In the genomic region with DNA sequence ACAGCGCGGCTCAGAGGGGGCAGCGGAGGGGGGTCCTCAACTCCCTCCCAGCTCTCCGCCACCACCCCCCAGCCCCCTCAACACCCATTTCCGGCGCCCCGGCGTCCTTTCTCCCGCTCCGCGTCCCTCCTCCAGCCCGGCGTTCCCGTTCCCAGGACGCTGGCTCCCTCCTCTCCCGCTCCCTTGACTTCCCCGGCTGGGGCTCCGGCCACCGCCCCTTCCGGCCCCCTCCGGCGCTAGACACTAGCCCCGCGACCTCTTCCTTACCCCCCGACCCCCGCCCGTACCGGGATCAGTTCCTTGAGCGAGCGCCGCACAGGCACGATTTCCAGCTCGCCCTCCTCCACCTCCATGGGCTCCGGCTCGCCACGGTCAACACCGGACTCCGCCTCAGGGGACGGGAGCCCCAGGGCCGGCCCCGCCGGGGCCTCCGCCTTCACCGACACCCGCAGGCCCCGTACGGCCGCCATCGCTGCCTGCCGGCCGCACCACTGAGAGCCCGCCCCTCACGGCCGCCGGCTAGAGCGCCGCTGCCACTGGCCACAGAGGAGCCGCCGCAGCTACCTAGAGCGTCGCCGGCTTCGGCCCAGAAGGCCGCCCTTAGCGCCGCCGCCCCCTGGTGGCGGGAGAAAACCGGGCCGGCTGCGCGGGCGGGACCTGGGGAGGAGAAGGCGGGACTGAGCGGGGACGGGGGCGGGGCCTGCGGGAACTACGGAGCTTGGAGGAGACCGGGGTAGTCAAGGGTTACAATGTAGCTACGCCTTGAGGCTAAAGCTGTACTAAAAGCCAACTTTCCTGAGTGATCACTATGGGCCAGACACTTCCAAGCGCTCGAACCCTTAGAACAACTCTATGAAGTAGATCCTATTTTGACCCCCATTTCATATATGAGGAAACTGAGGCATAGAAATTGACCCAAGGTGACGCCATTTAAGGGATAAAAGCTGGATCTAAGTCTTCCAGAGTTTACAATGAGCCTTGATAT, we compare ENCODE assay signal across 8 cellular contexts. TPM values are rescaled to one million over a fixed set of nuclear protein-coding genes. Genes with fewer than 3 reads are reported as not detected.
DNase-seq lines count a peak whose midpoint lies in the region; ATAC-seq and TF ChIP-seq lines count a peak whose summit lies in the region.

Gene NCBP3, minus strand, starts transcription at position 493 of the 985 bp plus-strand sequence. Its CDS starts 23 bp downstream, at position 470.

- H3K36me3 Mint-ChIP-seq in activated CD4-positive, alpha-beta T cell treated with anti-CD3 and anti-CD28 coated beads for 36 hours (ENCODE audit: low read depth), result peaks cover 12% of the 10 kb centered on the region

- no peaks in the 10 kb centered on the region for H3K9me3 ChIP-seq in BLaER1

- H3K4me1 Mint-ChIP-seq in activated CD4-positive, alpha-beta T cell treated with anti-CD3 and anti-CD28 coated beads for 36 hours, result peaks cover 19% of the 10 kb centered on the region

- no peaks in the 10 kb centered on the region for H3K27me3 Mint-ChIP-seq in activated CD4-positive, alpha-beta T cell treated with anti-CD3 and anti-CD28 coated beads for 36 hours

- H4K20me1 ChIP-seq in BLaER1, result peaks cover 41% of the 10 kb centered on the region

- peak within 1 kb of the TSS; percentile 96 for H3K27ac ChIP-seq in BLaER1

- H3K9me3 Mint-ChIP-seq in activated CD4-positive, alpha-beta T cell treated with anti-CD3 and anti-CD28 coated beads for 36 hours (ENCODE audit: low read depth), result no peaks in the 10 kb centered on the region

- peak within 1 kb of the TSS; percentile 91 for H3K27ac Mint-ChIP-seq in activated CD4-positive, alpha-beta T cell treated with anti-CD3 and anti-CD28 coated beads for 36 hours

- H3K4me3 ChIP-seq in BLaER1 (peak within 1 kb of the TSS; percentile 98), choroid plexus epithelial cell (ENCODE audit: low read depth, low read length) (peak within 1 kb of the TSS; percentile 93)

- peak; percentile 73 for TF ChIP-seq CTCF in choroid plexus epithelial cell (conservative IDR thresholded peaks at IDR 0.05; ENCODE audit: low read depth, low read length)

- DNase-seq in NCI-H510A treated with DMSO at 0.1 percent for 48 hours (lab: John Stamatoyannopoulos, UW) (peak; percentile 89), choroid plexus epithelial cell (ENCODE audit: low read depth) (peak; percentile 95), kidney tubule cell (ENCODE audit: low spot score) (peak; percentile 94)
- DNase-seq in activated CD4-positive, alpha-beta T cell treated with anti-CD3 and anti-CD28 coated beads for 36 hours, result peak; percentile 96
- peak; percentile 77 to 90 (median 85) for DNase-seq in stimulated activated CD4-positive, alpha-beta T cell treated with anti-CD3 and anti-CD28 coated beads, Interleukin-1b, Interleukin-23, amount 100 ng/mL, for 24 hours (ENCODE audit: low read depth in 4 of 4, low spot score in 1 of 4)

- peak within 1 kb of the TSS; percentile 92 for H3K4me2 ChIP-seq in BLaER1

- POLR2A ChIA-PET in activated CD4-positive, alpha-beta T cell treated with anti-CD3 and anti-CD28 coated beads for 36 hours (lab: Charles Lee), result interaction anchor here (0.6 to 1.6 kb wide), 4 partner anchors 49 to 135 kb away, joined by 3 to 5 read pairs (median 4); no protein-coding TSS in a partner anchor

- peaks cover 34% of the 10 kb centered on the region for H3K36me3 ChIP-seq in BLaER1

- peak; percentile 96 for TF ChIP-seq POLR2A in GM19193 (IDR thresholded peaks at IDR 0.05; ENCODE audit: extremely low read depth, insufficient read depth, insufficient read length)

- intact Hi-C loops in activated CD4-positive, alpha-beta T cell treated with anti-CD3 and anti-CD28 coated beads for 36 hours (cut with DNase I, micrococcal nuclease), result loop anchor here (1.0 to 2.0 kb wide), 15 partner anchors 47 to 520 kb away; partner anchors contain the start of genes CAMKK1 (in 2 of the 2), ATP2A3 (in 1 of the 2), CTNS (in 1 of the 2) and EMC6 (in 1 of the 2)

- no peaks in the 10 kb centered on the region for H3K27me3 ChIP-seq in BLaER1

- ATAC-seq in HG03432 (IDR thresholded peaks at IDR 0.05; ENCODE audit: unreplicated experiment), result peak; percentile 95
- peak; percentile 93 for ATAC-seq in activated CD4-positive, alpha-beta T cell treated with anti-CD3 and anti-CD28 coated beads for 36 hours

- H3K4me3 Mint-ChIP-seq in activated CD4-positive, alpha-beta T cell treated with anti-CD3 and anti-CD28 coated beads for 36 hours, result peak within 1 kb of the TSS; percentile 84

- H3K9ac ChIP-seq in BLaER1, result peak within 1 kb of the TSS; percentile 98

- CTCF ChIA-PET in activated CD4-positive, alpha-beta T cell treated with anti-CD3 and anti-CD28 coated beads for 36 hours (lab: Charles Lee), result interaction anchor here (0.5 to 5.7 kb wide), 28 partner anchors 12 to 989 kb away, joined by 3 to 86 read pairs (median 3); partner anchors contain the start of genes ATP2A3 and HASPIN

- peaks cover 46% of the 10 kb centered on the region for H3K4me1 ChIP-seq in BLaER1

RNA-seq across cellular contexts. Expression of gene NCBP3, which starts in this region (rescaled TPM):
- 10 to 100 TPM; 35.9 to 44.6 TPM for total RNA-seq in activated CD4-positive, alpha-beta T cell treated with anti-CD3 and anti-CD28 coated beads for 36 hours

Comparison
In these comparisons a context has a peak if more than half of its experiments do, and no peak if none do; other contexts are left out.
1. Peak in every context shown above with its lines: DNase-seq, ATAC-seq, H3K4me3 ChIP-seq and H3K27ac ChIP-seq.